In the genomic region with DNA sequence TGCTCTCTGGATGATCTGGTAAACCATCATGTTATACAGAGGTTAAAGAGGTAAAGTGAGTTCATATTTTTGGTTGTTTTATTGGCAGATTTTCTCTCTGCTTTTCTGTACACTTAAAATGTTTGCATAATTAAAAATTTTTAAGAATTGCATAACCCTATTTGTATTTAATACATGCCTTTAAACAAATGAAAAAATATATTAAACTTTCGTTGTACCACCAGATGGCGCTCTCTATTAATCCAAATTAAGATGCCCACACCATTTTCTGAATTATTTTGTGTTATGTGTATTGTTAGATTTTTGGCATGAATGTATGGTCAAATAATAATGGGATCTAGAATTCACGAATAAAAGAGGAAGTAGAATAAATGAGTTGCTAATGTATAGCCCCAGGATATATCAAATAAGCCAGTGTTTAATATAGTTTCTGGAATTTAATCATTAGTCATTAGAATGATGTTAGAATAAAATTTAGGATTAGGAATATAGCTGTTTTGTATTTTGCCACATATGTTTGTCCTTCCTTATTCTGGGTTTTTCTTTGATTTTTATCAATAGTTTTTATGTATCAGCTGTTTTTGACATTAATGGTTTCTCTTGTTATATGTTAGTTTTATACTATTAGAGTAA, we compare ENCODE assay signal across 9 cellular contexts. TPM values are rescaled to one million over a fixed set of nuclear protein-coding genes. Genes with fewer than 3 reads are reported as not detected.
DNase-seq lines count a peak whose midpoint lies in the region; TF ChIP-seq lines count a peak whose summit lies in the region.
"Had no signal": no experiment of that assay in that cellular context is flagged by ENCODE, and none has a peak within 500 bp of the region (broad histone marks: within the 10 kb centered on the region; RNA-seq: fewer than 3 reads in every experiment).

No MANE protein-coding gene starts in this region.

- DNase-seq in GM12864 (ENCODE audit: low read depth): no peak
- peak; percentile 25 for DNase-seq in NCI-H460 (ENCODE audit: extremely low read depth, low read depth)
- DNase-seq in cardiac fibroblast (ENCODE audit: low read depth in 2 of 2): peak; percentile 73 to 75
- no peak for DNase-seq in mesothelial cell of epicardium (ENCODE audit: low spot score in 2 of 2, unreplicated experiment in 2 of 2)
- DNase-seq in GOT3 (lab: John Stamatoyannopoulos, UW): no peak
- DNase-seq in nucleus accumbens (lab: John Stamatoyannopoulos, UW): no peak
- no peak for DNase-seq in GM20000 (ENCODE audit: low spot score)

- H3K27ac Mint-ChIP-seq in mesothelial cell of epicardium: no peak overlapping the region
- H3K27ac Mint-ChIP-seq: activated naive CD4-positive, alpha-beta T cell treated with anti-CD3 and anti-CD28 coated beads, Interleukin-2, amount 50 U/mL, for 72 hours had no signal

- TF ChIP-seq CTCF in 22Rv1 (IDR thresholded peaks at IDR 0.05): peak; percentile 82
- TF ChIP-seq CTCF in GM12864 (IDR thresholded peaks at IDR 0.05; ENCODE audit: low read depth, low read length, missing control alignments): peak; percentile 30
- peak; percentile 33 for TF ChIP-seq CTCF in cardiac fibroblast (IDR thresholded peaks at IDR 0.05; ENCODE audit: low read depth, low read length)
- peak; percentile 91 for TF ChIP-seq CTCF in mesothelial cell of epicardium (IDR thresholded peaks at IDR 0.05; ENCODE audit: unreplicated experiment)
- no peak for TF ChIP-seq CTCF in GM20000 (IDR thresholded peaks at IDR 0.05; ENCODE audit: extremely low read depth, missing control alignments)

- no peaks in the 10 kb centered on the region for H3K27me3 Mint-ChIP-seq in mesothelial cell of epicardium (ENCODE audit: low read depth)

- no peak overlapping the region for H3K27ac ChIP-seq in 22Rv1

- no peak overlapping the region for H3K4me3 Mint-ChIP-seq in mesothelial cell of epicardium

- no peaks in the 10 kb centered on the region for H3K4me1 Mint-ChIP-seq in mesothelial cell of epicardium

- peaks cover 7% of the 10 kb centered on the region for H3K36me3 Mint-ChIP-seq in mesothelial cell of epicardium
- H3K36me3 Mint-ChIP-seq: activated naive CD4-positive, alpha-beta T cell treated with anti-CD3 and anti-CD28 coated beads, Interleukin-2, amount 50 U/mL, for 72 hours had no signal

- peaks cover 4% of the 10 kb centered on the region for H3K9me3 Mint-ChIP-seq in mesothelial cell of epicardium
- H3K9me3 Mint-ChIP-seq: activated naive CD4-positive, alpha-beta T cell treated with anti-CD3 and anti-CD28 coated beads, Interleukin-2, amount 50 U/mL, for 72 hours had no signal

- no peak overlapping the region for H3K4me3 ChIP-seq in GM12864 (ENCODE audit: low read depth, low read length)
- no peak overlapping the region for H3K4me3 ChIP-seq in cardiac fibroblast (replicated peaks in 1 of 2; ENCODE audit: low read depth in 2 of 2, low read length in 2 of 2)

RNA-seq across cellular contexts. Expression of a gene that starts 38.9 kb away (rescaled TPM):
- 15.3 and 16.2 TPM in 2 replicates for total RNA-seq in NCI-H460 (2014; rRNA removed; shearing (Covaris generic))
- polyA plus RNA-seq in NCI-H460 (2014; cell fraction: nucleus; rRNA removed): 7.3 and 13.3 TPM in 2 replicates
- total RNA-seq in mesothelial cell of epicardium: 24.8 to 27.8 TPM (median 25.7 TPM) in 3 replicates

Comparison
In these comparisons a context has a peak if more than half of its experiments do, and no peak if none do; other contexts are left out.
1. DNase-seq: peak in NCI-H460 (single experiment) and cardiac fibroblast (2 of 2); none in GM12864 (single experiment), mesothelial cell of epicardium (0 of 2), GOT3 (single experiment), nucleus accumbens (0 of 56) and GM20000 (single experiment).